Comparison of ENCODE assay signal across 21 cellular contexts in the genomic region with DNA sequence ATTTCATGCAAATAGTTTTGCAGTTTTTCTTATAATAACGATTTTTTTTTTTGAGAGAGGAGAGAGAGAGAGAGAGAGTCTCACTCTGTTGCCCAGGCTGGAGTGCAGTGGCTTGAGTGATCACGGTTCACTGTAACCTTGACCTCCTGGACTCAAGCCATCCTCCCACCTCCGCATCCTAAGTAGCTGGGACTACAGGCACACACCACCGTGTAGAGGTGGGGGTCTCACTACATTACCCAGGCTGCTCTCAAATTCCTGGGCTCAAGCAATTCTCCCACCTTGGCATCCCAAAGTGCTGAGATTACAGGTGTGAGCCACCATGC. TPM values are rescaled to one million over a fixed set of nuclear protein-coding genes. Genes with fewer than 3 reads are reported as not detected.
DNase-seq lines count a peak whose midpoint lies in the region; ATAC-seq and TF ChIP-seq lines count a peak whose summit lies in the region.
"Had no signal": no experiment of that assay in that cellular context is flagged by ENCODE, and none has a peak within 500 bp of the region (broad histone marks: within the 10 kb centered on the region; RNA-seq: fewer than 3 reads in every experiment).

No MANE protein-coding gene starts in this region.

- H3K4me1 ChIP-seq in liver (ENCODE audit: control insufficient read depth in 4 of 4, insufficient read depth in 4 of 4, low read length in 3 of 4) (no peaks in the 10 kb centered on the region), thyroid gland (peaks cover 5% of the 10 kb centered on the region in 2 donors)
- H3K4me1 ChIP-seq: BE2C had no signal

- intact Hi-C loops in thyroid gland (cut with DNase I) = no loop called here
- intact Hi-C loops in Right ventricle myocardium inferior (cut with DNase I) = no loop called here

- H3K27ac ChIP-seq in liver (ENCODE audit: low read depth in 1 of 2, low read length in 2 of 2) = peak overlapping the region; percentile 57 to 68
- H3K27ac ChIP-seq in thyroid gland = peak overlapping the region; percentile 76 to 96 (median 90)
- H3K27ac ChIP-seq: 22Rv1 had no signal

- H3K27me3 ChIP-seq in liver (ENCODE audit: control insufficient read depth in 4 of 4, insufficient read depth in 4 of 4, low read length in 3 of 4) (no peaks in the 10 kb centered on the region), thyroid gland (no peaks in the 10 kb centered on the region)
- H3K27me3 ChIP-seq: BE2C had no signal

- peak overlapping the region in 1 of 2 donors; percentile 52 for H3K9ac ChIP-seq in liver (ENCODE audit: low read depth in 1 of 2, low read length in 2 of 2)

- TF ChIP-seq POLR2A in thyroid gland (IDR thresholded peaks at IDR 0.05) = no peak

- TF ChIP-seq CTCF in epithelial cell of proximal tubule (conservative IDR thresholded peaks at IDR 0.05; ENCODE audit: low read depth, low read length) (no peak), liver (IDR thresholded peaks at IDR 0.05; ENCODE audit: low read depth, low read length, missing input control) (no peak), thyroid gland (IDR thresholded peaks at IDR 0.05) (no peak)

- H3K4me3 ChIP-seq in epithelial cell of proximal tubule (ENCODE audit: low read depth, low read length) (peak overlapping the region; percentile 54), liver (ENCODE audit: low read depth in 1 of 3, low read length in 3 of 3) (peak overlapping the region; percentile 14 to 43 (median 36)), thyroid gland (replicated peaks in 1 of 3) (no peak overlapping the region)
- H3K4me3 ChIP-seq: GM23338 had no signal

- H3K36me3 ChIP-seq in liver (ENCODE audit: control insufficient read depth in 4 of 4, insufficient read depth in 3 of 4, low read depth in 1 of 4, low read length in 3 of 4) (no peaks in the 10 kb centered on the region), thyroid gland (no peaks in the 10 kb centered on the region)
- H3K36me3 ChIP-seq: BE2C had no signal

- H3K9me3 ChIP-seq in liver (ENCODE audit: control insufficient read depth in 4 of 4, low read length in 3 of 4) (no peaks in the 10 kb centered on the region), thyroid gland (no peaks in the 10 kb centered on the region)
- H3K9me3 ChIP-seq: BE2C had no signal

- DNase-seq in DMS53 (lab: John Stamatoyannopoulos, UW) = peak; percentile 52
- DNase-seq in DMS53 treated with DMSO at 0.1 percent for 48 hours (lab: John Stamatoyannopoulos, UW; ENCODE audit: unreplicated experiment) = no peak
- DNase-seq in epithelial cell of proximal tubule (ENCODE audit: low read depth) = no peak
- DNase-seq in thyroid gland = peak; percentile 82
- no peak for DNase-seq in Right ventricle myocardium inferior (ENCODE audit: missing footprints)
- DNase-seq: BE2C; CD4-positive, CD25-positive, alpha-beta regulatory T cell; DMS153; Kasumi-1; NCI-H1105; NCI-H2171 treated with DMSO at 0.1 percent for 48 hours; NCI-H82; RPMI8226; SIG-M5 had no signal

- no peak for TF ChIP-seq RAD21 in liver (IDR thresholded peaks at IDR 0.05)

- ATAC-seq in GM19467 (IDR thresholded peaks at IDR 0.05; ENCODE audit: unreplicated experiment) (no peak), GM21737 (IDR thresholded peaks at IDR 0.05; ENCODE audit: unreplicated experiment) (no peak), Right ventricle myocardium inferior (no peak)
- ATAC-seq: GM23338, HCT116 had no signal

- WGBS in liver = 36% methylated on average over 4 of the region's 4 CpGs
- WGBS in thyroid gland, 2 donors = 18 to 21% methylated on average over 4 of the region's 4 CpGs

TF ChIP-seq in liver, 16 proteins besides CTCF, POLR2A, EP300 and RAD21:
- TF ChIP-seq HNF4A (conservative IDR thresholded peaks at IDR 0.05) = peak; percentile 13 to 40
- TF ChIP-seq, protein P1, sequence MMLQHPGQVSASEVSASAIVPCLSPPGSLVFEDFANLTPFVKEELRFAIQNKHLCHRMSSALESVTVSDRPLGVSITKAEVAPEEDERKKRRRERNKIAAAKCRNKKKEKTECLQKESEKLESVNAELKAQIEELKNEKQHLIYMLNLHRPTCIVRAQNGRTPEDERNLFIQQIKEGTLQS (IDR thresholded peaks at IDR 0.05) = no peak
TF ChIP-seq in liver: peak in this region for 1.

RNA-seq across cellular contexts. Expression of gene GJB6, which starts 26.8 kb away (rescaled TPM):
- 0.29 TPM in 1 of 2 replicates, not detected in the other for total RNA-seq in epithelial cell of proximal tubule
- total RNA-seq in liver = under 1 TPM in 1 of 2 donors, not detected in 1; 0.08 TPM
- polyA plus RNA-seq in liver = under 1 TPM in 1 of 2 donors, not detected in 1; 0.06 TPM
- total RNA-seq in thyroid gland = 1 to 10 TPM in 3 of 4 donors, under 1 TPM in 1; 0.54 to 4.3 (median 1.7) TPM
- not detected for total RNA-seq in Right ventricle myocardium inferior
- total RNA-seq: GM23338, NCI-H460 had no signal
- polyA plus RNA-seq: GM23338 had no signal

Comparison
In these comparisons a context has a peak if more than half of its experiments do, and no peak if none do; other contexts are left out.
1. DNase-seq: peak in DMS53 (single experiment) and thyroid gland (2 of 2); none in DMS53 treated with DMSO at 0.1 percent for 48 hours (single experiment), epithelial cell of proximal tubule (single experiment) and Right ventricle myocardium inferior (single experiment).
2. H3K4me3 ChIP-seq: peak in epithelial cell of proximal tubule (single experiment) and liver (3 of 3); none in thyroid gland (0 of 3).